In genomic region chr16:23059433-23059832, GRCh38 we compare ENCODE assay signal across 1 cellular context.
TF ChIP-seq lines count a peak whose summit lies in the region.

No MANE protein-coding gene starts in this region.

TF ChIP-seq in HepG2, 621 proteins besides CTCF, POLR2A, EP300 and RAD21 (continued from another document):
- no peak for TF ChIP-seq BHLHE40 (IDR thresholded peaks at IDR 0.05; ENCODE audit: low read length)
- no peak for TF ChIP-seq FOXC1 (CRISPR knock-in tag; IDR thresholded peaks at IDR 0.05; ENCODE audit: borderline replicate concordance)
- TF ChIP-seq HINFP (CRISPR knock-in tag; IDR thresholded peaks at IDR 0.05; ENCODE audit: low read depth), result no peak
- TF ChIP-seq ZNF724P (CRISPR knock-in tag; IDR thresholded peaks at IDR 0.05; ENCODE audit: borderline replicate concordance), result no peak
